ENCODE assay signal across 11 cellular contexts in the genomic region with DNA sequence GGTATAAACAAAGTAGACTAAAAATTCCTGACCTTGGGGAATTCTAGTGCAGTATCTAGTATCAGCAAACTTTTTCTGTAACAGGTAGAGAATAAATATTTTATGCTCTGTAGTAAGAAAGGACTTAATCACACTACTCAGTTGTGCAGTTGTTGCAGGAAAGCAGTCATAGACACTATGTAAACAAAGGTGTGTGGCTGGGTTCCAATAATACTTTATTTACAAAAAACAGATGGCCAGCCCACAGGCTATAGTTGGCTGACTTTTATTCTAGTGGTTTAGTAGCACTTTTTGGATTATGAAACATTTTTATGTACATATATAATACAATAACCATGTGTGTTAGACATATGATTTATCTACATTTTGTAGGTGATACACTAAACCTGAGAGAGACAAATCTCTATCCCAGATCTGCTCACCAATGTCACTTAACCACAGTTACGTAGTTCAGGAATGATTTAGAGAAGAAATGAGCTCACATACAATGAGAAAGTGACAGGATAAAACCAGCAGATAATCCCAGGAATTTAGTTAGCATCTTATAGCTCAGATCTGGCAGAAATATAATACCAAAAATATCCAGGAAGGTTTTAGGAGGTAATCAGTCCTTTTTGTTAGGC. TPM values are rescaled to one million over a fixed set of nuclear protein-coding genes. Genes with fewer than 3 reads are reported as not detected.
DNase-seq lines count a peak whose midpoint lies in the region; ATAC-seq, FAIRE-seq and TF ChIP-seq lines count a peak whose summit lies in the region.
"Had no signal": no experiment of that assay in that cellular context is flagged by ENCODE, and none has a peak within 500 bp of the region (broad histone marks: within the 10 kb centered on the region; RNA-seq: fewer than 3 reads in every experiment).

No MANE protein-coding gene starts in this region.

- intact Hi-C loops in left ventricle myocardium inferior (cut with micrococcal nuclease) (no loop called here), left cardiac atrium (cut with DNase I) (no loop called here), HepG2 (cut with micrococcal nuclease; ENCODE audit: unreplicated experiment) (no loop called here)

- POLR2A ChIA-PET in HepG2 (lab: Yijun Ruan, JAX) (no interaction called here), RWPE1 (lab: Yijun Ruan, JAX; ENCODE audit: low non-redundant PET) (no interaction called here)

- peak overlapping the region; percentile 55 for H3K4me3 ChIP-seq in left ventricle myocardium inferior
- no peak overlapping the region for H3K4me3 ChIP-seq in HepG2 (replicated peaks in 1 of 3; ENCODE audit: insufficient read depth in 1 of 3, low read depth in 2 of 3, low read length in 3 of 3)

- no peak overlapping the region for H3K9ac ChIP-seq in HepG2 (ENCODE audit: insufficient read depth, low read depth, low read length)

- H3K36me3 ChIP-seq in left ventricle myocardium inferior (peaks cover 87% of the 10 kb centered on the region), HepG2 (replicated peaks in 1 of 2; ENCODE audit: control insufficient read depth in 1 of 2, insufficient read depth in 2 of 2, low read length in 2 of 2) (peaks cover 7 to 45% of the 10 kb centered on the region in 2 experiments)

- peak overlapping the region; percentile 76 to 83 for H3K27ac Mint-ChIP-seq in activated naive CD4-positive, alpha-beta T cell treated with anti-CD3 and anti-CD28 coated beads, Interleukin-2, amount 50 U/mL, for 72 hours
- H3K27ac Mint-ChIP-seq: H9 had no signal

- H3K27ac ChIP-seq in left ventricle myocardium inferior (replicated peaks): peak overlapping the region; percentile 53
- no peak overlapping the region for H3K27ac ChIP-seq in HepG2 (ENCODE audit: extremely low read length, insufficient read depth, low read length)
- no peak overlapping the region for H3K27ac ChIP-seq in RWPE1

- H3K79me2 ChIP-seq in HepG2 (ENCODE audit: insufficient read depth, low read length): no peaks in the 10 kb centered on the region

- peaks cover 0 to 43% of the 10 kb centered on the region in 2 donors for H3K36me3 Mint-ChIP-seq in activated naive CD4-positive, alpha-beta T cell treated with anti-CD3 and anti-CD28 coated beads, Interleukin-2, amount 50 U/mL, for 72 hours

- BruUV-seq in HepG2 (replicated peaks; lab: Mats Ljungman, UMichigan): no TSS peak

- H3K9me3 ChIP-seq in left ventricle myocardium inferior (replicated peaks): no peaks in the 10 kb centered on the region
- H3K9me3 ChIP-seq in HepG2 (ENCODE audit: low read length): no peaks in the 10 kb centered on the region

- CTCF ChIA-PET in HepG2 (lab: Yijun Ruan, JAX; ENCODE audit: low intra/inter-chr PET ratio, low total read pairs) (no interaction called here), RWPE1 (lab: Yijun Ruan, JAX) (no interaction called here)

- no peak for FAIRE-seq in HepG2 (lab: Jason Lieb, UNC)

- H3K27me3 ChIP-seq in left ventricle myocardium inferior (ENCODE audit: low read depth) (no peaks in the 10 kb centered on the region), HepG2 (ENCODE audit: control insufficient read depth in 1 of 2, insufficient read depth in 2 of 2, low read length in 2 of 2) (no peaks in the 10 kb centered on the region)

- in situ Hi-C loops in HepG2 (cut with HindIII; ENCODE audit: extremely low pct_ligation_motif_present, low pct_unique_long_range_greater_than_20kb): no loop called here

- no peak for TF ChIP-seq EP300 in HepG2 (IDR thresholded peaks at IDR 0.05; ENCODE audit: low read depth in 2 of 2, low read length in 2 of 2)
- TF ChIP-seq EP300 in HepG2 (CRISPR knock-in tag; IDR thresholded peaks at IDR 0.05; ENCODE audit: borderline replicate concordance): no peak

- DNase-seq in left ventricle myocardium inferior: no peak
- DNase-seq in left cardiac atrium: no peak
- no peak for DNase-seq in activated naive CD4-positive, alpha-beta T cell treated with anti-CD3 and anti-CD28 coated beads, Interleukin-2, amount 50 U/mL, for 72 hours (ENCODE audit: low spot score in 2 of 2)
- no peak for DNase-seq in HepG2 (ENCODE audit: low spot score)
- DNase-seq in RWPE1 (ENCODE audit: low spot score): no peak
- no peak for DNase-seq in SIG-M5 treated with dmso at 0.1 percent for 504 hours (lab: John Stamatoyannopoulos, UW; ENCODE audit: unreplicated experiment)
- no peak for DNase-seq in cerebellum (ENCODE audit: low spot score)
- DNase-seq: foreskin fibroblast, H9, NCI-H2107 had no signal

- no peak for ATAC-seq in left cardiac atrium
- ATAC-seq in activated naive CD4-positive, alpha-beta T cell treated with anti-CD3 and anti-CD28 coated beads, Interleukin-2, amount 50 U/mL, for 72 hours: peak; percentile 25 to 68
- no peak for ATAC-seq in HepG2
- ATAC-seq in GM19351 (IDR thresholded peaks at IDR 0.05; ENCODE audit: unreplicated experiment): no peak

- H3K4me1 ChIP-seq in left ventricle myocardium inferior (peaks cover 19% of the 10 kb centered on the region), HepG2 (ENCODE audit: insufficient read depth, low read length) (peaks cover 15% of the 10 kb centered on the region)

- no peaks in the 10 kb centered on the region for H3K9me3 Mint-ChIP-seq in activated naive CD4-positive, alpha-beta T cell treated with anti-CD3 and anti-CD28 coated beads, Interleukin-2, amount 50 U/mL, for 72 hours
- H3K9me3 Mint-ChIP-seq: H9 had no signal

- WGBS in HepG2 (ENCODE audit: low lambda C conversion rate): 93% methylated on average over 1 of the region's 1 CpG

- TF ChIP-seq RAD21 in HepG2 (CRISPR knock-in tag; IDR thresholded peaks at IDR 0.05): no peak

- no peaks in the 10 kb centered on the region for H4K20me1 ChIP-seq in HepG2 (ENCODE audit: insufficient read depth, low read length)

- no peak for TF ChIP-seq POLR2A in HepG2 (IDR thresholded peaks at IDR 0.05; ENCODE audit: insufficient read depth in 1 of 2, low read depth in 2 of 2, low read length in 2 of 2)

- H3K4me2 ChIP-seq in HepG2 (ENCODE audit: low read depth, low read length): no peak overlapping the region

- H2AFZ ChIP-seq in HepG2 (ENCODE audit: low read length): no peak overlapping the region

- TF ChIP-seq CTCF in left ventricle myocardium inferior (IDR thresholded peaks at IDR 0.05; ENCODE audit: borderline replicate concordance) (no peak), HepG2 (CRISPR knock-in tag; IDR thresholded peaks at IDR 0.05) (no peak), RWPE1 (conservative IDR thresholded peaks at IDR 0.05; ENCODE audit: low read depth) (no peak)

RNA-seq across cellular contexts. Expression of a gene that starts 56.1 kb away (rescaled TPM):
- 18.1 TPM for total RNA-seq in left ventricle myocardium inferior
- 10 to 100 TPM; 19.9 to 27.5 TPM for total RNA-seq in left cardiac atrium
- total RNA-seq in activated naive CD4-positive, alpha-beta T cell treated with anti-CD3 and anti-CD28 coated beads, Interleukin-2, amount 50 U/mL, for 72 hours: 10 to 100 TPM; 51.1 to 56.5 TPM
- 30.4 and 49.3 TPM in 2 replicates for total RNA-seq in HepG2 (2016; rRNA removed; fragmentation: Illumina TruSeq; extraction: Trizol)
- total RNA-seq in HepG2 (2016; cell fraction: cytosol; rRNA removed; fragmentation: Illumina TruSeq; extraction: Trizol; ENCODE audit: low read depth): 21.3 and 23.1 TPM in 2 replicates
- 29.2 and 46.7 TPM in 2 replicates for total RNA-seq in HepG2 (2016; cell fraction: insoluble cytoplasmic fraction; rRNA removed; fragmentation: Illumina TruSeq; extraction: Trizol)
- 20.0 and 23.3 TPM in 2 replicates for total RNA-seq in HepG2 (2016; cell fraction: membrane; rRNA removed; fragmentation: Illumina TruSeq; extraction: Trizol)
- total RNA-seq in HepG2 (2016; cell fraction: nucleus; rRNA removed; fragmentation: Illumina TruSeq; extraction: Trizol): 27.6 and 28.7 TPM in 2 replicates
- polyA plus RNA-seq in HepG2 (2011; rRNA removed): 5.8 and 7.0 TPM in 2 replicates
- polyA plus RNA-seq in HepG2 (2011; cell fraction: cytosol; rRNA removed): 2.4 and 3.9 TPM in 2 replicates
- 3.5 and 4.5 TPM in 2 replicates for polyA plus RNA-seq in HepG2 (2011; cell fraction: nucleus; rRNA removed)
- polyA plus RNA-seq in HepG2 (2012): 9.4 and 12.5 TPM in 2 replicates
- 2.3 and 2.4 TPM in 2 replicates for polyA plus RNA-seq in HepG2 (2016; cell fraction: cytosol; fragmentation: Illumina TruSeq; extraction: Trizol; ENCODE audit: low read depth)
- polyA plus RNA-seq in HepG2 (2016; cell fraction: insoluble cytoplasmic fraction; fragmentation: Illumina TruSeq; extraction: Trizol; ENCODE audit: low read depth): 24.6 and 29.2 TPM in 2 replicates
- polyA plus RNA-seq in HepG2 (2016; cell fraction: membrane; fragmentation: Illumina TruSeq; extraction: Trizol; ENCODE audit: low read depth): 6.4 and 6.7 TPM in 2 replicates
- 21.5 and 24.2 TPM in 2 replicates for polyA plus RNA-seq in HepG2 (2016; cell fraction: nucleus; fragmentation: Illumina TruSeq; extraction: Trizol; ENCODE audit: insufficient read depth, low read depth)
- 7.4 and 14.2 TPM in 2 replicates for polyA minus RNA-seq in HepG2 (2011; rRNA and poly(A)+ RNA removed; ENCODE audit: low replicate concordance)
- 18.3 and 20.1 TPM in 2 replicates for polyA minus RNA-seq in HepG2 (2011; cell fraction: cytosol; rRNA and poly(A)+ RNA removed)
- polyA minus RNA-seq in HepG2 (2011; cell fraction: nucleus; rRNA and poly(A)+ RNA removed): 51.3 and 53.3 TPM in 2 replicates
- 30.2 TPM for total RNA-seq in cerebellum

RNA-seq across cellular contexts. Expression of a gene that starts 56.2 kb away (rescaled TPM):
- total RNA-seq in left ventricle myocardium inferior (17.9 TPM), left cardiac atrium (10 to 100 TPM; 10.3 to 17.5 TPM), HepG2 (2016; rRNA removed; fragmentation: Illumina TruSeq; extraction: Trizol) (0.04 and 0.38 TPM in 2 replicates), cerebellum (28.9 TPM)
- 1 to 10 TPM; 1.7 to 3.0 TPM for total RNA-seq in activated naive CD4-positive, alpha-beta T cell treated with anti-CD3 and anti-CD28 coated beads, Interleukin-2, amount 50 U/mL, for 72 hours
- 1.8 and 4.7 TPM in 2 replicates for total RNA-seq in HepG2 (2016; cell fraction: cytosol; rRNA removed; fragmentation: Illumina TruSeq; extraction: Trizol; ENCODE audit: low read depth)
- total RNA-seq in HepG2 (2016; cell fraction: insoluble cytoplasmic fraction; rRNA removed; fragmentation: Illumina TruSeq; extraction: Trizol): 0.33 and 2.4 TPM in 2 replicates
- 0.69 and 0.80 TPM in 2 replicates for total RNA-seq in HepG2 (2016; cell fraction: membrane; rRNA removed; fragmentation: Illumina TruSeq; extraction: Trizol)
- 3.9 and 6.5 TPM in 2 replicates for total RNA-seq in HepG2 (2016; cell fraction: nucleus; rRNA removed; fragmentation: Illumina TruSeq; extraction: Trizol)
- polyA plus RNA-seq in HepG2 (2011; rRNA removed): 0.08 and 0.25 TPM in 2 replicates
- 0.08 and 0.15 TPM in 2 replicates for polyA plus RNA-seq in HepG2 (2011; cell fraction: cytosol; rRNA removed)
- polyA plus RNA-seq in HepG2 (2011; cell fraction: nucleus; rRNA removed): 0.02 and 0.16 TPM in 2 replicates
- polyA plus RNA-seq in HepG2 (2012): 0.24 and 2.1 TPM in 2 replicates
- 0.80 and 2.0 TPM in 2 replicates for polyA plus RNA-seq in HepG2 (2016; cell fraction: cytosol; fragmentation: Illumina TruSeq; extraction: Trizol; ENCODE audit: low read depth)
- polyA plus RNA-seq in HepG2 (2016; cell fraction: insoluble cytoplasmic fraction; fragmentation: Illumina TruSeq; extraction: Trizol; ENCODE audit: low read depth): 0.37 and 0.70 TPM in 2 replicates
- polyA plus RNA-seq in HepG2 (2016; cell fraction: membrane; fragmentation: Illumina TruSeq; extraction: Trizol; ENCODE audit: low read depth): 0.24 and 1.4 TPM in 2 replicates
- polyA plus RNA-seq in HepG2 (2016; cell fraction: nucleus; fragmentation: Illumina TruSeq; extraction: Trizol; ENCODE audit: insufficient read depth, low read depth): 0.70 and 0.71 TPM in 2 replicates
- 0.89 and 3.4 TPM in 2 replicates for polyA minus RNA-seq in HepG2 (2011; rRNA and poly(A)+ RNA removed; ENCODE audit: low replicate concordance)
- not detected in 2 replicates for polyA minus RNA-seq in HepG2 (2011; cell fraction: cytosol; rRNA and poly(A)+ RNA removed)
- polyA minus RNA-seq in HepG2 (2011; cell fraction: nucleus; rRNA and poly(A)+ RNA removed): 0.50 and 0.64 TPM in 2 replicates

Comparison
In these comparisons a context has a peak if more than half of its experiments do, and no peak if none do; other contexts are left out.
1. ATAC-seq: peak in activated naive CD4-positive, alpha-beta T cell treated with anti-CD3 and anti-CD28 coated beads, Interleukin-2, amount 50 U/mL, for 72 hours (2 of 2); none in left cardiac atrium (0 of 2), HepG2 (single experiment) and GM19351 (single experiment).